8 cellular contexts compared by ENCODE assay signal in genomic region chr13:45511310-45512147, GRCh38. TPM values are rescaled to one million over a fixed set of nuclear protein-coding genes. Genes with fewer than 3 reads are reported as not detected.
DNase-seq lines count a peak whose midpoint lies in the region; ATAC-seq and TF ChIP-seq lines count a peak whose summit lies in the region.

No MANE protein-coding gene starts in this region.

- H3K9me3 Mint-ChIP-seq in activated naive CD4-positive, alpha-beta T cell treated with anti-CD3 and anti-CD28 coated beads, Interleukin-2, amount 50 U/mL, for 24 hours, result no peaks in the 10 kb centered on the region
- no peaks in the 10 kb centered on the region for H3K9me3 Mint-ChIP-seq in MCF 10A (ENCODE audit: unreplicated experiment)

- peaks cover 4% of the 10 kb centered on the region; the same call in 1 of the 2 replicates for H4K20me1 ChIP-seq in OCI-LY3 (ENCODE audit: insufficient read depth, low read length)

- H3K27ac ChIP-seq in OCI-LY3 (ENCODE audit: low read length), result no peak overlapping the region

- no peak for DNase-seq in activated naive CD4-positive, alpha-beta T cell treated with Interleukin-2 at 50 U/mL for 16 hours
- DNase-seq in KBM-7 (peak; percentile 82), MCF 10A (ENCODE audit: unreplicated experiment) (peak; percentile 71), inferior parietal cortex (ENCODE audit: extremely low spot score) (peak; percentile 90)
- DNase-seq in stimulated activated naive CD8-positive, alpha-beta T cell treated with anti-CD3 and anti-CD28 coated beads, Interleukin-15, Interleukin-2, amounts not matched to agents 100 U/mL and 50 U/mL, for 24 hours, result no peak

- no peaks in the 10 kb centered on the region for H3K27me3 ChIP-seq in OCI-LY3 (ENCODE audit: low read depth, low read length)

- H3K27me3 Mint-ChIP-seq in activated naive CD4-positive, alpha-beta T cell treated with anti-CD3 and anti-CD28 coated beads, Interleukin-2, amount 50 U/mL, for 24 hours, result no peaks in the 10 kb centered on the region
- no peaks in the 10 kb centered on the region for H3K27me3 Mint-ChIP-seq in MCF 10A (ENCODE audit: insufficient read depth, unreplicated experiment)

- CTCF ChIA-PET in MCF 10A (lab: Yijun Ruan, JAX), result interaction anchor here (0.6 to 1.3 kb wide), 12 partner anchors 11 to 764 kb away, joined by 3 to 7 read pairs (median 3); no protein-coding TSS in a partner anchor

- no TSS peak for BruUV-seq in MCF 10A (replicated peaks; lab: Mats Ljungman, UMichigan)

- H3K4me3 ChIP-seq in OCI-LY3 (ENCODE audit: low read length), result no peak overlapping the region

- no peak overlapping the region for H3K4me3 Mint-ChIP-seq in activated naive CD4-positive, alpha-beta T cell treated with anti-CD3 and anti-CD28 coated beads, Interleukin-2, amount 50 U/mL, for 24 hours
- H3K4me3 Mint-ChIP-seq in MCF 10A (ENCODE audit: unreplicated experiment), result no peak overlapping the region

- no peak overlapping the region for H3K9ac ChIP-seq in OCI-LY3 (ENCODE audit: low read length)

- in situ Hi-C loops in KBM-7 (cut with MboI; ENCODE audit: low pct_unique_long_range_greater_than_20kb, low sequenced_read_pairs), result no loop called here

- H2AFZ ChIP-seq in OCI-LY3 (ENCODE audit: low read depth, low read length), result no peak overlapping the region

- peaks cover 13% of the 10 kb centered on the region for H3K4me1 ChIP-seq in OCI-LY3 (ENCODE audit: low read length)

- H3K79me2 ChIP-seq in OCI-LY3 (ENCODE audit: low read length), result no peaks in the 10 kb centered on the region

- TF ChIP-seq CTCF in OCI-LY3 (IDR thresholded peaks at IDR 0.05; ENCODE audit: low read depth, low read length) (peak; percentile 92), MCF 10A (IDR thresholded peaks at IDR 0.05; ENCODE audit: unreplicated experiment) (peak; percentile 69)

- H3K4me2 ChIP-seq in OCI-LY3 (ENCODE audit: low read length), result no peak overlapping the region

- peaks cover 13% of the 10 kb centered on the region for H3K4me1 Mint-ChIP-seq in activated naive CD4-positive, alpha-beta T cell treated with anti-CD3 and anti-CD28 coated beads, Interleukin-2, amount 50 U/mL, for 24 hours
- peaks cover 6% of the 10 kb centered on the region for H3K4me1 Mint-ChIP-seq in MCF 10A (ENCODE audit: insufficient read depth, unreplicated experiment)

- peaks cover 59% of the 10 kb centered on the region for H3K36me3 ChIP-seq in OCI-LY3 (replicated peaks; ENCODE audit: low read depth, low read length)

- peaks cover 7% of the 10 kb centered on the region for H3K36me3 Mint-ChIP-seq in activated naive CD4-positive, alpha-beta T cell treated with anti-CD3 and anti-CD28 coated beads, Interleukin-2, amount 50 U/mL, for 24 hours
- H3K36me3 Mint-ChIP-seq in MCF 10A (ENCODE audit: insufficient read depth, unreplicated experiment), result peaks cover 80% of the 10 kb centered on the region

- intact Hi-C loops in MCF 10A (cut with micrococcal nuclease), result loop anchor here (2.0 kb wide), 1 partner anchor 207 kb away; no protein-coding TSS in a partner anchor

- POLR2A ChIA-PET in MCF 10A (lab: Yijun Ruan, JAX), result interaction anchor here (0.6 to 0.8 kb wide), 2 partner anchors 144 to 803 kb away, joined by 3 read pairs; no protein-coding TSS in a partner anchor

- peak; percentile 46 for ATAC-seq in stimulated activated naive CD8-positive, alpha-beta T cell treated with anti-CD3 and anti-CD28 coated beads, Interleukin-15, Interleukin-2, amounts not matched to agents 100 U/mL and 50 U/mL, for 24 hours
- no peak for ATAC-seq in HG03521 (IDR thresholded peaks at IDR 0.05; ENCODE audit: unreplicated experiment)

- H3K27ac Mint-ChIP-seq in activated naive CD4-positive, alpha-beta T cell treated with anti-CD3 and anti-CD28 coated beads, Interleukin-2, amount 50 U/mL, for 24 hours, result peak overlapping the region; percentile 60
- H3K27ac Mint-ChIP-seq in MCF 10A (ENCODE audit: low read depth, unreplicated experiment), result no peak overlapping the region

- H3K9me3 ChIP-seq in OCI-LY3 (ENCODE audit: insufficient read depth, low read length), result no peaks in the 10 kb centered on the region

RNA-seq across cellular contexts. Expression of gene COG3, which starts 46.8 kb away (rescaled TPM):
- 42.8 and 44.1 TPM in 2 replicates for total RNA-seq in MCF 10A (2022)

Comparison
In these comparisons a context has a peak if more than half of its experiments do, and no peak if none do; other contexts are left out.
1. DNase-seq: peak in KBM-7 (single experiment), MCF 10A (single experiment) and inferior parietal cortex (single experiment); none in activated naive CD4-positive, alpha-beta T cell treated with Interleukin-2 at 50 U/mL for 16 hours (single experiment) and stimulated activated naive CD8-positive, alpha-beta T cell treated with anti-CD3 and anti-CD28 coated beads, Interleukin-15, Interleukin-2, amounts not matched to agents 100 U/mL and 50 U/mL, for 24 hours (single experiment).